Comparison of ENCODE assay signal across 12 cellular contexts in genomic region chr2:10035633-10036032, GRCh38. TPM values are rescaled to one million over a fixed set of nuclear protein-coding genes. Genes with fewer than 3 reads are reported as not detected.
DNase-seq lines count a peak whose midpoint lies in the region; ATAC-seq, FAIRE-seq and TF ChIP-seq lines count a peak whose summit lies in the region.
"Had no signal": no experiment of that assay in that cellular context is flagged by ENCODE, and none has a peak within 500 bp of the region (broad histone marks: within the 10 kb centered on the region; RNA-seq: fewer than 3 reads in every experiment).

No MANE protein-coding gene starts in this region.

- ATAC-seq in A549 (no peak), sciatic nerve (peak; percentile 3), GM21576 (IDR thresholded peaks at IDR 0.05; ENCODE audit: unreplicated experiment) (no peak)

- intact Hi-C loops in left ventricle myocardium inferior (cut with micrococcal nuclease) (no loop called here), sciatic nerve (cut with DNase I) (no loop called here)

- no peak for TF ChIP-seq EP300 in A549 (IDR thresholded peaks at IDR 0.05)

- DNase-seq in A549 (ENCODE audit: low read depth in 1 of 2, low spot score in 1 of 2): no peak
- no peak for DNase-seq in left ventricle myocardium inferior
- no peak for DNase-seq in sciatic nerve (ENCODE audit: low spot score)
- no peak for DNase-seq in cerebellum (ENCODE audit: low spot score)
- no peak for DNase-seq in NAMALWA (ENCODE audit: low spot score)
- DNase-seq in DMS53 treated with DMSO at 0.1 percent for 48 hours (lab: John Stamatoyannopoulos, UW; ENCODE audit: unreplicated experiment): no peak
- DNase-seq: MV-4-11, OCI-M1 had no signal

- no peak for TF ChIP-seq RAD21 in A549 (conservative IDR thresholded peaks at IDR 0.05 in 1 of 2, IDR thresholded peaks at IDR 0.05 in 1 of 2)

- H3K9me3 ChIP-seq in A549 (no peaks in the 10 kb centered on the region), left ventricle myocardium inferior (replicated peaks) (no peaks in the 10 kb centered on the region)
- H3K9me3 ChIP-seq: testis had no signal

- TF ChIP-seq POLR2A in A549 (IDR thresholded peaks at IDR 0.05; ENCODE audit: low read length): no peak

- H3K4me3 ChIP-seq in A549: no peak overlapping the region
- H3K4me3 ChIP-seq in left ventricle myocardium inferior: no peak overlapping the region
- H3K4me3 ChIP-seq: testis had no signal

- H3K36me3 ChIP-seq in left ventricle myocardium inferior: no peaks in the 10 kb centered on the region

- TF ChIP-seq CTCF in A549 (IDR thresholded peaks at IDR 0.05) (no peak), left ventricle myocardium inferior (IDR thresholded peaks at IDR 0.05; ENCODE audit: borderline replicate concordance) (no peak)

- 53% methylated on average over 5 of the region's 5 CpGs for WGBS in A549 (ENCODE audit: missing lambda C conversion rate)

- peak overlapping the region; percentile 34 for H3K4me2 ChIP-seq in A549

- no peak for FAIRE-seq in A549 (lab: Jason Lieb, UNC)
- FAIRE-seq: bronchial epithelial cell had no signal

- POLR2A ChIA-PET in A549 (lab: Yijun Ruan, JAX): interaction anchor here (0.6 kb wide), 1 partner anchor 51 kb away, joined by 3 read pairs; no protein-coding TSS in a partner anchor

- H3K27ac ChIP-seq in A549: peak overlapping the region; percentile 35 to 83
- peak overlapping the region; percentile 74 for H3K27ac ChIP-seq in angular gyrus (ENCODE audit: low read depth, low read length)
- peak overlapping the region; percentile 84 for H3K27ac ChIP-seq in left ventricle myocardium inferior (replicated peaks)

- no peaks in the 10 kb centered on the region for H3K27me3 ChIP-seq in left ventricle myocardium inferior (ENCODE audit: low read depth)
- H3K27me3 ChIP-seq: testis had no signal

- CTCF ChIA-PET in A549 (lab: Yijun Ruan, JAX): interaction anchor here (0.6 to 14.9 kb wide), 20 partner anchors 9 to 1195 kb away, joined by 3 to 117 read pairs (median 8); partner anchors contain the start of gene TAF1B

- H3K4me1 ChIP-seq in A549 (peaks cover 16% of the 10 kb centered on the region), left ventricle myocardium inferior (peaks cover 76% of the 10 kb centered on the region)

TF ChIP-seq in A549, 52 proteins besides CTCF, POLR2A, EP300 and RAD21:
- TF ChIP-seq POLR2AphosphoS2 (conservative IDR thresholded peaks at IDR 0.05; ENCODE audit: low read length): no peak
- TF ChIP-seq BHLHE40 (IDR thresholded peaks at IDR 0.05; ENCODE audit: low read depth, low read length): no peak
- TF ChIP-seq TP53 (CRISPR knock-in tag; IDR thresholded peaks at IDR 0.05): no peak
- TF ChIP-seq RNF2 (IDR thresholded peaks at IDR 0.05; ENCODE audit: borderline replicate concordance, low read depth): no peak
- TF ChIP-seq HOXB5 (CRISPR knock-in tag; IDR thresholded peaks at IDR 0.05): no peak
- no peak for TF ChIP-seq REST (IDR thresholded peaks at IDR 0.05)
- no peak for TF ChIP-seq HES2 (IDR thresholded peaks at IDR 0.05)
- TF ChIP-seq FOSB (CRISPR knock-in tag; IDR thresholded peaks at IDR 0.05): no peak
- no peak for TF ChIP-seq HOXA7 (CRISPR knock-in tag; IDR thresholded peaks at IDR 0.05)
- TF ChIP-seq EHMT2 (IDR thresholded peaks at IDR 0.05; ENCODE audit: low read depth): no peak
- no peak for TF ChIP-seq KDM5A (IDR thresholded peaks at IDR 0.05)
- no peak for TF ChIP-seq GATA3 (IDR thresholded peaks at IDR 0.05; ENCODE audit: borderline replicate concordance)
- no peak for TF ChIP-seq PHF8 (IDR thresholded peaks at IDR 0.05; ENCODE audit: borderline replicate concordance, low read depth)

RNA-seq across cellular contexts. Expression of gene KLF11, which starts 7.7 kb away (rescaled TPM):
- polyA plus RNA-seq in A549 (2011; rRNA removed) (8.2 and 10.0 TPM in 2 replicates), A549 (2017; fragmentation: RNase III; extraction: RNeasy Plus Mini Kit Qiagen cat#74134 plus additional on column Dnase treatment) (2.4 to 3.0 TPM (median 2.8 TPM) in 3 replicates)
- 6.4 and 7.0 TPM in 2 replicates for polyA plus RNA-seq in A549 (2012; cell fraction: cytosol; rRNA removed)
- polyA plus RNA-seq in A549 (2012; cell fraction: nucleus; rRNA removed): 7.4 and 8.3 TPM in 2 replicates
- polyA minus RNA-seq in A549 (2011; rRNA and poly(A)+ RNA removed): 13.2 and 22.4 TPM in 2 replicates
- total RNA-seq in left ventricle myocardium inferior (20.8 TPM), sciatic nerve (23.5 TPM), cerebellum (10.7 TPM)

RNA-seq across cellular contexts. Expression of gene CYS1, which starts 44.6 kb away (rescaled TPM):
- 0.53 and 0.68 TPM in 2 replicates for polyA plus RNA-seq in A549 (2011; rRNA removed)
- 0.41 and 0.87 TPM in 2 replicates for polyA plus RNA-seq in A549 (2012; cell fraction: cytosol; rRNA removed)
- polyA plus RNA-seq in A549 (2012; cell fraction: nucleus; rRNA removed): 0.48 and 0.71 TPM in 2 replicates
- 0.64 to 1.2 TPM (median 1.1 TPM) in 3 replicates for polyA plus RNA-seq in A549 (2017; fragmentation: RNase III; extraction: RNeasy Plus Mini Kit Qiagen cat#74134 plus additional on column Dnase treatment)
- 0.17 and 1.2 TPM in 2 replicates for polyA minus RNA-seq in A549 (2011; rRNA and poly(A)+ RNA removed)
- 3.3 TPM for total RNA-seq in left ventricle myocardium inferior
- total RNA-seq in sciatic nerve: 9.3 TPM
- total RNA-seq in cerebellum: 0.45 TPM
